ENCODE assay signal across 8 cellular contexts in genomic region chr20:49937023-49937929, GRCh38. TPM values are rescaled to one million over a fixed set of nuclear protein-coding genes. Genes with fewer than 3 reads are reported as not detected.
A peak's percentile ranks its signal among the peaks of the same experiment; 100 is the strongest.
DNase-seq lines count a peak whose midpoint lies in the region; ATAC-seq lines count a peak whose summit lies in the region.

No MANE protein-coding gene starts in this region.

- DNase-seq in activated CD4-positive, alpha-beta memory T cell treated with anti-CD3 and anti-CD28 coated beads, Interleukin-2, amount 10 ng/mL, durations not matched to agents 7 days and 5 days: no peak
- DNase-seq in NCI-H2196 (lab: John Stamatoyannopoulos, UW; ENCODE audit: unreplicated experiment): no peak
- DNase-seq in DMS53 treated with DMSO at 0.1 percent for 48 hours (lab: John Stamatoyannopoulos, UW; ENCODE audit: unreplicated experiment): no peak

- no peak overlapping the region for H3K27ac ChIP-seq in iPS-18a (ENCODE audit: low read length)

- no peaks in the 10 kb centered on the region for H3K9me3 ChIP-seq in iPS-18a (ENCODE audit: control insufficient read depth, low read depth, low read length)

- H3K27ac Mint-ChIP-seq in activated CD4-positive, alpha-beta memory T cell treated with anti-CD3 and anti-CD28 coated beads, Interleukin-2, amount 10 ng/mL, durations not matched to agents 7 days and 5 days: peak overlapping the region; percentile 91
- H3K27ac Mint-ChIP-seq in stimulated activated memory B cell treated with anti-CD40 and anti-IgM and Interleukin-4, amounts not matched to agents 10 μg/mL and 1 μg/mL and 100 μg/mL, for 72 hours: peak overlapping the region; percentile 88

- H3K9ac ChIP-seq in iPS-18a (ENCODE audit: low read length): peak overlapping the region; percentile 76

- ATAC-seq in HG03196 (IDR thresholded peaks at IDR 0.05; ENCODE audit: unreplicated experiment): peak; percentile 9
- ATAC-seq in stimulated activated memory B cell treated with anti-CD40 and anti-IgM and Interleukin-4, amounts not matched to agents 10 μg/mL and 1 μg/mL and 100 μg/mL, for 72 hours: no peak
- ATAC-seq in HG03565 (IDR thresholded peaks at IDR 0.05; ENCODE audit: unreplicated experiment): no peak

- no peaks in the 10 kb centered on the region for H3K9me3 Mint-ChIP-seq in activated CD4-positive, alpha-beta memory T cell treated with anti-CD3 and anti-CD28 coated beads, Interleukin-2, amount 10 ng/mL, durations not matched to agents 7 days and 5 days
- no peaks in the 10 kb centered on the region for H3K9me3 Mint-ChIP-seq in stimulated activated memory B cell treated with anti-CD40 and anti-IgM and Interleukin-4, amounts not matched to agents 10 μg/mL and 1 μg/mL and 100 μg/mL, for 72 hours

- H3K36me3 ChIP-seq in iPS-18a (ENCODE audit: control insufficient read depth, low read depth, low read length): peaks cover 25% of the 10 kb centered on the region

- POLR2A ChIA-PET in activated CD4-positive, alpha-beta memory T cell treated with anti-CD3 and anti-CD28 coated beads, Interleukin-2, amount 10 ng/mL, durations not matched to agents 7 days and 5 days (lab: Charles Lee): interaction anchor here (0.7 to 2.4 kb wide), 13 partner anchors 9 to 401 kb away, joined by 3 to 26 read pairs (median 4); partner anchors contain the start of genes PEDS1, SLC9A8 and SPATA2

- H3K36me3 Mint-ChIP-seq in activated CD4-positive, alpha-beta memory T cell treated with anti-CD3 and anti-CD28 coated beads, Interleukin-2, amount 10 ng/mL, durations not matched to agents 7 days and 5 days (ENCODE audit: low read depth): peaks cover 30% of the 10 kb centered on the region
- peaks cover 18% of the 10 kb centered on the region for H3K36me3 Mint-ChIP-seq in stimulated activated memory B cell treated with anti-CD40 and anti-IgM and Interleukin-4, amounts not matched to agents 10 μg/mL and 1 μg/mL and 100 μg/mL, for 72 hours

- CTCF ChIA-PET in activated CD4-positive, alpha-beta memory T cell treated with anti-CD3 and anti-CD28 coated beads, Interleukin-2, amount 10 ng/mL, durations not matched to agents 7 days and 5 days (lab: Charles Lee): interaction anchor here (0.6 to 1.8 kb wide), 9 partner anchors 9 to 172 kb away, joined by 3 to 9 read pairs (median 4); no protein-coding TSS in a partner anchor

- peaks cover 54% of the 10 kb centered on the region for H3K4me1 Mint-ChIP-seq in activated CD4-positive, alpha-beta memory T cell treated with anti-CD3 and anti-CD28 coated beads, Interleukin-2, amount 10 ng/mL, durations not matched to agents 7 days and 5 days
- H3K4me1 Mint-ChIP-seq in stimulated activated memory B cell treated with anti-CD40 and anti-IgM and Interleukin-4, amounts not matched to agents 10 μg/mL and 1 μg/mL and 100 μg/mL, for 72 hours: peaks cover 65% of the 10 kb centered on the region

- peaks cover 7% of the 10 kb centered on the region for H3K4me1 ChIP-seq in iPS-18a (ENCODE audit: control insufficient read depth, low read depth, low read length)

- peak overlapping the region; percentile 91 for H3K4me3 Mint-ChIP-seq in activated CD4-positive, alpha-beta memory T cell treated with anti-CD3 and anti-CD28 coated beads, Interleukin-2, amount 10 ng/mL, durations not matched to agents 7 days and 5 days
- peak overlapping the region; percentile 98 for H3K4me3 Mint-ChIP-seq in stimulated activated memory B cell treated with anti-CD40 and anti-IgM and Interleukin-4, amounts not matched to agents 10 μg/mL and 1 μg/mL and 100 μg/mL, for 72 hours

- H3K27me3 Mint-ChIP-seq in activated CD4-positive, alpha-beta memory T cell treated with anti-CD3 and anti-CD28 coated beads, Interleukin-2, amount 10 ng/mL, durations not matched to agents 7 days and 5 days: no peaks in the 10 kb centered on the region
- no peaks in the 10 kb centered on the region for H3K27me3 Mint-ChIP-seq in stimulated activated memory B cell treated with anti-CD40 and anti-IgM and Interleukin-4, amounts not matched to agents 10 μg/mL and 1 μg/mL and 100 μg/mL, for 72 hours

- H3K4me3 ChIP-seq in GM08714 (ENCODE audit: low read length) (peak overlapping the region; percentile 85), iPS-18a (ENCODE audit: low read length) (peak overlapping the region; percentile 98)

- no peaks in the 10 kb centered on the region for H3K27me3 ChIP-seq in iPS-18a (ENCODE audit: control insufficient read depth, insufficient read depth, low read length)

RNA-seq across cellular contexts. Expression of gene RNF114, which starts 1.1 kb away (rescaled TPM):
- 10 to 100 TPM; 66.4 to 76.4 TPM for total RNA-seq in activated CD4-positive, alpha-beta memory T cell treated with anti-CD3 and anti-CD28 coated beads, Interleukin-2, amount 10 ng/mL, durations not matched to agents 7 days and 5 days

RNA-seq across cellular contexts. Expression of gene SPATA2, which starts 21.9 kb away (rescaled TPM):
- total RNA-seq in activated CD4-positive, alpha-beta memory T cell treated with anti-CD3 and anti-CD28 coated beads, Interleukin-2, amount 10 ng/mL, durations not matched to agents 7 days and 5 days: 1 to 10 TPM; 8.4 to 9.0 TPM

RNA-seq across cellular contexts. Expression of gene SNAI1, which starts 45.5 kb away (rescaled TPM):
- total RNA-seq in activated CD4-positive, alpha-beta memory T cell treated with anti-CD3 and anti-CD28 coated beads, Interleukin-2, amount 10 ng/mL, durations not matched to agents 7 days and 5 days: under 1 TPM; 0.28 to 0.38 TPM
